In the genomic region with DNA sequence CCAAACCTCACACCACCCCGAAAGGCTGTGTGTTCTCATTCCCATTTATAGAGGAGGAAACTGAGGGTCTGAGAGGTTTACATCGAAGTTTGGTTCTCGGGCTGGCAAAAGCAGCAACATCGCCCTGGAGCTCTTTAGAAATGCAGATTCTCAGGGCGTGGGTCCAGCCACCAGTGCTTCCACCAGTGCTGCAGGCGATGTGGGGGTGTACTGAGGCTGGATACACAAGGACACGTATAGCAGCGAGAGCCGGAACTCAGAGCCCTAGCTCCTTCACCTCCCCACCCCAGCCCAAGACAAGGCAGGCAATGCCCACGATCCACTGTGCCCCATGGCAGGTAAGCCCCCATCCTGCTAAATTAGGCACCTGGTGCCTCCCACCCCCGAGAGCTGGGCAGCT, we compare ENCODE assay signal across 25 cellular contexts. TPM values are rescaled to one million over a fixed set of nuclear protein-coding genes. Genes with fewer than 3 reads are reported as not detected.
DNase-seq lines count a peak whose midpoint lies in the region; ATAC-seq and TF ChIP-seq lines count a peak whose summit lies in the region.
"Had no signal": no experiment of that assay in that cellular context is flagged by ENCODE, and none has a peak within 500 bp of the region (broad histone marks: within the 10 kb centered on the region; RNA-seq: fewer than 3 reads in every experiment).

No MANE protein-coding gene starts in this region.

- H3K79me2 ChIP-seq in neural cell (replicated peaks; ENCODE audit: insufficient read depth, low read length), result peaks cover 57% of the 10 kb centered on the region

- H3K27ac ChIP-seq in heart right ventricle (peak overlapping the region in 8 of 10 donors; percentile 22 to 97 (median 64)), right atrium auricular region (peak overlapping the region in 1 of 2 donors; percentile 66), cingulate gyrus (ENCODE audit: low read depth, low read length) (peak overlapping the region; percentile 69), neural cell (ENCODE audit: low read length) (peak overlapping the region; percentile 77), testis (peak overlapping the region; percentile 41 to 65)
- H3K27ac ChIP-seq: PC-9, sigmoid colon, upper lobe of left lung had no signal

- H3K9me3 ChIP-seq in heart right ventricle (no peaks in the 10 kb centered on the region), right atrium auricular region (no peaks in the 10 kb centered on the region), neural cell (ENCODE audit: low read length) (no peaks in the 10 kb centered on the region), testis (no peaks in the 10 kb centered on the region)
- H3K9me3 ChIP-seq: sigmoid colon, upper lobe of left lung had no signal

- H4K20me1 ChIP-seq in neural cell (ENCODE audit: insufficient read depth), result no peaks in the 10 kb centered on the region

- H3K4me3 ChIP-seq in heart right ventricle, result no peak overlapping the region
- H3K4me3 ChIP-seq in right atrium auricular region, result no peak overlapping the region
- H3K4me3 ChIP-seq in neural cell (ENCODE audit: low read length), result peak overlapping the region; percentile 47
- H3K4me3 ChIP-seq in testis, result no peak overlapping the region
- H3K4me3 ChIP-seq: K562, PC-9, sigmoid colon, upper lobe of left lung had no signal

- H3K4me2 ChIP-seq in neural cell (ENCODE audit: low read length), result peak overlapping the region; percentile 48
- H3K4me2 ChIP-seq: PC-9 had no signal

- no peaks in the 10 kb centered on the region for H3F3A ChIP-seq in neural cell (ENCODE audit: insufficient read depth, low read length, poor library complexity, severe bottlenecking)

- no peak for TF ChIP-seq RAD21 in neural cell (conservative IDR thresholded peaks at IDR 0.05)

- H3K27me3 ChIP-seq in heart right ventricle (peaks cover 0 to 21% (median 0%) of the 10 kb centered on the region in 7 donors), right atrium auricular region (no peaks in the 10 kb centered on the region), neural cell (ENCODE audit: insufficient read depth, low read depth, low read length) (no peaks in the 10 kb centered on the region), testis (no peaks in the 10 kb centered on the region)

- H3K9me2 ChIP-seq in neural cell (ENCODE audit: insufficient read depth, low read length), result no peaks in the 10 kb centered on the region

- TF ChIP-seq POLR2A in testis (IDR thresholded peaks at IDR 0.05), result no peak

- H3K36me3 ChIP-seq in heart right ventricle (peaks cover 0 to 34% (median 0%) of the 10 kb centered on the region in 9 donors), right atrium auricular region (peaks cover 6% of the 10 kb centered on the region), neural cell (ENCODE audit: insufficient read depth, low read length) (no peaks in the 10 kb centered on the region), testis (ENCODE audit: low read depth, missing control alignments) (no peaks in the 10 kb centered on the region)
- H3K36me3 ChIP-seq: sigmoid colon, upper lobe of left lung had no signal

- peak overlapping the region; percentile 30 for H3K9ac ChIP-seq in neural cell (ENCODE audit: low read length)

- 73 to 80% methylated on average over 11 of the region's 11 CpGs for WGBS in heart right ventricle, 2 donors
- 68 to 78% methylated on average over 4 to 11 of the region's 11 CpGs for WGBS in testis, 2 donors

- DNase-seq in heart right ventricle (no peak), right atrium auricular region (ENCODE audit: low spot score) (no peak), testis (peak; percentile 64), SIG-M5 (lab: John Stamatoyannopoulos, UW) (no peak), NCI-H1105 (lab: John Stamatoyannopoulos, UW) (no peak)
- DNase-seq: activated CD4-positive, alpha-beta T cell treated with anti-CD3 and anti-CD28 coated beads, Interleukin-2, amount 50 U/mL, for 4 hours; activated CD8-positive, alpha-beta memory T cell treated with anti-CD3 and anti-CD28 coated beads, Interleukin-2, amount 10 ng/mL, durations not matched to agents 7 days and 5 days; activated gamma-delta T cell; activated T-cell treated with anti-CD3 and anti-CD28 coated beads, Interleukin-2, amount 50 U/mL, for 4 hours; dermis blood vessel endothelial cell; foreskin melanocyte; GDM1; immature natural killer cell; NCI-H524 treated with DMSO at 0.1 percent for 48 hours; NK-92 treated with Interleukin-12 subunit alpha and Interleukin-12 subunit beta, amount 100 ng/mL, for 24 hours; PC-9; Right ventricle myocardium superior; sigmoid colon; stimulated activated CD4-positive, alpha-beta T cell treated with anti-CD3 and anti-CD28 coated beads, Interleukin-4, amount 100 ng/mL, for 24 hours; T-helper 17 cell; upper lobe of left lung had no signal

- peaks cover 15 to 92% (median 81%) of the 10 kb centered on the region in 9 donors for H3K4me1 ChIP-seq in heart right ventricle
- H3K4me1 ChIP-seq in right atrium auricular region, result peaks cover 0 to 79% of the 10 kb centered on the region in 2 donors
- peaks cover 44% of the 10 kb centered on the region for H3K4me1 ChIP-seq in testis

- TF ChIP-seq EP300 in neural cell (conservative IDR thresholded peaks at IDR 0.05; ENCODE audit: poor library complexity, severe bottlenecking), result no peak

- ATAC-seq in heart right ventricle (no peak), HG03135 (IDR thresholded peaks at IDR 0.05; ENCODE audit: unreplicated experiment) (no peak)
- ATAC-seq: activated CD8-positive, alpha-beta memory T cell treated with anti-CD3 and anti-CD28 coated beads, Interleukin-2, amount 10 ng/mL, durations not matched to agents 7 days and 5 days; activated T-cell treated with anti-CD3 and anti-CD28 coated beads, Interleukin-2, amount 50 U/mL, for 4 hours; K562; T-helper 17 cell had no signal

- TF ChIP-seq CTCF in heart right ventricle (IDR thresholded peaks at IDR 0.05) (no peak), right atrium auricular region (IDR thresholded peaks at IDR 0.05) (no peak), neural cell (IDR thresholded peaks at IDR 0.05; ENCODE audit: poor library complexity, severe bottlenecking) (no peak), testis (IDR thresholded peaks at IDR 0.05) (no peak)

- intact Hi-C loops in heart right ventricle (cut with DNase I), result loop anchor here in 3 of 10 donors (2.0 to 10.0 kb wide), 3 partner anchors 76 to 158 kb away; no protein-coding TSS in a partner anchor
- intact Hi-C loops in testis (cut with DNase I; ENCODE audit: low total_unique reads), result no loop called here

- H2AFZ ChIP-seq in neural cell (ENCODE audit: low read depth, low read length), result no peak overlapping the region
- H2AFZ ChIP-seq: PC-9 had no signal

TF ChIP-seq in neural cell, 6 proteins besides CTCF, POLR2A, EP300 and RAD21:
- TF ChIP-seq TAF1 (IDR thresholded peaks at IDR 0.05; ENCODE audit: low read depth) (no peak), MXI1 (conservative IDR thresholded peaks at IDR 0.05; ENCODE audit: poor library complexity, severe bottlenecking) (no peak), SMC3 (conservative IDR thresholded peaks at IDR 0.05; ENCODE audit: poor library complexity) (no peak), POLR2AphosphoS5 (IDR thresholded peaks at IDR 0.05) (no peak), EZH2 (IDR thresholded peaks at IDR 0.05; ENCODE audit: borderline replicate concordance, insufficient read depth, low read length, poor library complexity, severe bottlenecking) (no peak)
- TF ChIP-seq, protein P1, sequence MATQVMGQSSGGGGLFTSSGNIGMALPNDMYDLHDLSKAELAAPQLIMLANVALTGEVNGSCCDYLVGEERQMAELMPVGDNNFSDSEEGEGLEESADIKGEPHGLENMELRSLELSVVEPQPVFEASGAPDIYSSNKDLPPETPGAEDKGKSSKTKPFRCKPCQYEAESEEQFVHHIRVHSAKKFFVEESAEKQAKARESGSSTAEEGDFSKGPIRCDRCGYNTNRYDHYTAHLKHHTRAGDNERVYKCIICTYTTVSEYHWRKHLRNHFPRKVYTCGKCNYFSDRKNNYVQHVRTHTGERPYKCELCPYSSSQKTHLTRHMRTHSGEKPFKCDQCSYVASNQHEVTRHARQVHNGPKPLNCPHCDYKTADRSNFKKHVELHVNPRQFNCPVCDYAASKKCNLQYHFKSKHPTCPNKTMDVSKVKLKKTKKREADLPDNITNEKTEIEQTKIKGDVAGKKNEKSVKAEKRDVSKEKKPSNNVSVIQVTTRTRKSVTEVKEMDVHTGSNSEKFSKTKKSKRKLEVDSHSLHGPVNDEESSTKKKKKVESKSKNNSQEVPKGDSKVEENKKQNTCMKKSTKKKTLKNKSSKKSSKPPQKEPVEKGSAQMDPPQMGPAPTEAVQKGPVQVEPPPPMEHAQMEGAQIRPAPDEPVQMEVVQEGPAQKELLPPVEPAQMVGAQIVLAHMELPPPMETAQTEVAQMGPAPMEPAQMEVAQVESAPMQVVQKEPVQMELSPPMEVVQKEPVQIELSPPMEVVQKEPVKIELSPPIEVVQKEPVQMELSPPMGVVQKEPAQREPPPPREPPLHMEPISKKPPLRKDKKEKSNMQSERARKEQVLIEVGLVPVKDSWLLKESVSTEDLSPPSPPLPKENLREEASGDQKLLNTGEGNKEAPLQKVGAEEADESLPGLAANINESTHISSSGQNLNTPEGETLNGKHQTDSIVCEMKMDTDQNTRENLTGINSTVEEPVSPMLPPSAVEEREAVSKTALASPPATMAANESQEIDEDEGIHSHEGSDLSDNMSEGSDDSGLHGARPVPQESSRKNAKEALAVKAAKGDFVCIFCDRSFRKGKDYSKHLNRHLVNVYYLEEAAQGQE (IDR thresholded peaks at IDR 0.05; ENCODE audit: borderline replicate concordance), result no peak

RNA-seq across cellular contexts. Expression of a gene that starts 5.9 kb away (rescaled TPM):
- total RNA-seq in heart right ventricle (10 to 100 TPM; 53.4 to 82.4 (median 69.4) TPM), right atrium auricular region (10 to 100 TPM; 39.4 to 40.0 TPM), testis (100 to 1,000 TPM; 195 to 303 TPM)
- polyA plus RNA-seq in heart right ventricle (100 to 1,000 TPM in 1 of 2 donors, 10 to 100 TPM in 1; 24.1 to 208 TPM), neural cell (21.9 and 25.4 TPM in 2 replicates), testis (ENCODE audit: insufficient read depth, low read depth, low replicate concordance) (144 TPM)
- polyA minus RNA-seq in neural cell, result 28.0 and 29.9 TPM in 2 replicates
- total RNA-seq: activated CD8-positive, alpha-beta memory T cell treated with anti-CD3 and anti-CD28 coated beads, Interleukin-2, amount 10 ng/mL, durations not matched to agents 7 days and 5 days had no signal
- polyA plus RNA-seq: immature natural killer cell had no signal
